ENCODE assay signal across 1 cellular context in the genomic region with DNA sequence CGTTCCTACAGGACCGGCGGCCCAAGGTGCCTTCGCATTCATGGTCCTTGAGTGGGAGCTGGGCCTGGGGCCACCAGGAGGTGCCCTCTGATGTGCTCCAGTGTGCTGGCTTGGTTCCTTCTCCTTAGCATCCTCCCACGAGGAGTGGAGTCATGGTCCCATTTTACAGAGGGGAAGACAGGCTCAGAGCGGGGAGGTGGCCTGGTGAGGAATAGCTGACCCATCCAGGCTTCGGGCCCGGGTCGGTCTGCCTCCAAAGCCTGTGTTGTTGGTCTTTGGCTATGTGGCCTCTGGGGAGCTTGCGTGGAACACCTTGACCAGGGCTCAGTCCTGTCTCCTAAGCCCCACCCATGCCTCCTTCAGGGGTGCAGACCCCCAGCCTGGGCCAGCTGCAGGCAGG.
TF ChIP-seq lines count a peak whose summit lies in the region.

No MANE protein-coding gene starts in this region.

TF ChIP-seq in K562, 482 proteins besides CTCF, POLR2A, EP300 and RAD21:
- TF ChIP-seq NFXL1 (CRISPR knock-in tag; IDR thresholded peaks at IDR 0.05) (no peak), ELF2 (CRISPR knock-in tag; IDR thresholded peaks at IDR 0.05) (no peak), SNRNP70 (optimal IDR thresholded peaks at IDR 0.05; ENCODE audit: low read depth, low read length) (no peak), KDM1A (IDR thresholded peaks at IDR 0.05) (peak; percentile 36 to 53; a peak in 2 of 4 replicates), SP2 (IDR thresholded peaks at IDR 0.05; ENCODE audit: extremely low read depth, low read depth, low read length, poor library complexity, severe bottlenecking) (no peak), NONO (IDR thresholded peaks at IDR 0.05; ENCODE audit: low read depth in 2 of 2, low read length in 1 of 2) (no peak), TCF7 (IDR thresholded peaks at IDR 0.05; ENCODE audit: borderline replicate concordance) (no peak), POLR2H (tag; IDR thresholded peaks at IDR 0.05; ENCODE audit: low read depth) (no peak), ZBTB8A (IDR thresholded peaks at IDR 0.05; ENCODE audit: partially characterized antibody) (no peak), RCOR1 (IDR thresholded peaks at IDR 0.05; ENCODE audit: borderline replicate concordance in 1 of 2, low read depth in 2 of 2, low read length in 2 of 2) (0 out of 4 replicates have a peak, but pooled peaks of 1 of the 2 experiments have one; percentile 18), GTF2A2 (tag; IDR thresholded peaks at IDR 0.05) (no peak), BCOR (IDR thresholded peaks at IDR 0.05) (peak; percentile 55; the same call in 1 of the 2 replicates), ZBED1 (IDR thresholded peaks at IDR 0.05) (no peak), CHD1 (IDR thresholded peaks at IDR 0.05; ENCODE audit: low read length) (no peak), BRF1 (IDR thresholded peaks at IDR 0.05; ENCODE audit: borderline replicate concordance, extremely low read depth, insufficient read length) (no peak), CEBPG (CRISPR knock-in tag; IDR thresholded peaks at IDR 0.05) (0 out of 2 replicates have a peak, but pooled peaks have one; percentile 18), CEBPG (tag; conservative IDR thresholded peaks at IDR 0.05 in 1 of 2, IDR thresholded peaks at IDR 0.05 in 1 of 2) (no peak), HDAC1 (IDR thresholded peaks at IDR 0.05) (no peak), RBM17 (IDR thresholded peaks at IDR 0.05; ENCODE audit: borderline replicate concordance, low read depth, low read length) (no peak), HCFC1 (IDR thresholded peaks at IDR 0.05; ENCODE audit: low read depth, low read length) (no peak), ZNF384 (IDR thresholded peaks at IDR 0.05; ENCODE audit: low read depth, low read length) (no peak), MTA1 (IDR thresholded peaks at IDR 0.05; ENCODE audit: borderline replicate concordance) (no peak), ZNF644 (tag; IDR thresholded peaks at IDR 0.05; ENCODE audit: low read depth) (no peak), KAT7 (CRISPR knock-in tag; IDR thresholded peaks at IDR 0.05; ENCODE audit: borderline replicate concordance) (no peak)
- TF ChIP-seq, protein P1, sequence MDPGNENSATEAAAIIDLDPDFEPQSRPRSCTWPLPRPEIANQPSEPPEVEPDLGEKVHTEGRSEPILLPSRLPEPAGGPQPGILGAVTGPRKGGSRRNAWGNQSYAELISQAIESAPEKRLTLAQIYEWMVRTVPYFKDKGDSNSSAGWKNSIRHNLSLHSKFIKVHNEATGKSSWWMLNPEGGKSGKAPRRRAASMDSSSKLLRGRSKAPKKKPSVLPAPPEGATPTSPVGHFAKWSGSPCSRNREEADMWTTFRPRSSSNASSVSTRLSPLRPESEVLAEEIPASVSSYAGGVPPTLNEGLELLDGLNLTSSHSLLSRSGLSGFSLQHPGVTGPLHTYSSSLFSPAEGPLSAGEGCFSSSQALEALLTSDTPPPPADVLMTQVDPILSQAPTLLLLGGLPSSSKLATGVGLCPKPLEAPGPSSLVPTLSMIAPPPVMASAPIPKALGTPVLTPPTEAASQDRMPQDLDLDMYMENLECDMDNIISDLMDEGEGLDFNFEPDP (CRISPR knock-in tag; IDR thresholded peaks at IDR 0.05): no peak
- TF ChIP-seq, protein P2, sequence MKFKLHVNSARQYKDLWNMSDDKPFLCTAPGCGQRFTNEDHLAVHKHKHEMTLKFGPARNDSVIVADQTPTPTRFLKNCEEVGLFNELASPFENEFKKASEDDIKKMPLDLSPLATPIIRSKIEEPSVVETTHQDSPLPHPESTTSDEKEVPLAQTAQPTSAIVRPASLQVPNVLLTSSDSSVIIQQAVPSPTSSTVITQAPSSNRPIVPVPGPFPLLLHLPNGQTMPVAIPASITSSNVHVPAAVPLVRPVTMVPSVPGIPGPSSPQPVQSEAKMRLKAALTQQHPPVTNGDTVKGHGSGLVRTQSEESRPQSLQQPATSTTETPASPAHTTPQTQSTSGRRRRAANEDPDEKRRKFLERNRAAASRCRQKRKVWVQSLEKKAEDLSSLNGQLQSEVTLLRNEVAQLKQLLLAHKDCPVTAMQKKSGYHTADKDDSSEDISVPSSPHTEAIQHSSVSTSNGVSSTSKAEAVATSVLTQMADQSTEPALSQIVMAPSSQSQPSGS (CRISPR knock-in tag; IDR thresholded peaks at IDR 0.05): no peak
- TF ChIP-seq, protein P3, sequence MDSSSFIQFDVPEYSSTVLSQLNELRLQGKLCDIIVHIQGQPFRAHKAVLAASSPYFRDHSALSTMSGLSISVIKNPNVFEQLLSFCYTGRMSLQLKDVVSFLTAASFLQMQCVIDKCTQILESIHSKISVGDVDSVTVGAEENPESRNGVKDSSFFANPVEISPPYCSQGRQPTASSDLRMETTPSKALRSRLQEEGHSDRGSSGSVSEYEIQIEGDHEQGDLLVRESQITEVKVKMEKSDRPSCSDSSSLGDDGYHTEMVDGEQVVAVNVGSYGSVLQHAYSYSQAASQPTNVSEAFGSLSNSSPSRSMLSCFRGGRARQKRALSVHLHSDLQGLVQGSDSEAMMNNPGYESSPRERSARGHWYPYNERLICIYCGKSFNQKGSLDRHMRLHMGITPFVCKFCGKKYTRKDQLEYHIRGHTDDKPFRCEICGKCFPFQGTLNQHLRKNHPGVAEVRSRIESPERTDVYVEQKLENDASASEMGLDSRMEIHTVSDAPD (CRISPR knock-in tag; IDR thresholded peaks at IDR 0.05): no peak
- TF ChIP-seq, protein P4, sequence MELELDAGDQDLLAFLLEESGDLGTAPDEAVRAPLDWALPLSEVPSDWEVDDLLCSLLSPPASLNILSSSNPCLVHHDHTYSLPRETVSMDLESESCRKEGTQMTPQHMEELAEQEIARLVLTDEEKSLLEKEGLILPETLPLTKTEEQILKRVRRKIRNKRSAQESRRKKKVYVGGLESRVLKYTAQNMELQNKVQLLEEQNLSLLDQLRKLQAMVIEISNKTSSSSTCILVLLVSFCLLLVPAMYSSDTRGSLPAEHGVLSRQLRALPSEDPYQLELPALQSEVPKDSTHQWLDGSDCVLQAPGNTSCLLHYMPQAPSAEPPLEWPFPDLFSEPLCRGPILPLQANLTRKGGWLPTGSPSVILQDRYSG (tag; conservative IDR thresholded peaks at IDR 0.05; ENCODE audit: low read depth): no peak
